24 cellular contexts compared by ENCODE assay signal in genomic region chr7:70674268-70675025, GRCh38.
DNase-seq lines count a peak whose midpoint lies in the region; ATAC-seq and TF ChIP-seq lines count a peak whose summit lies in the region.
"Had no signal": no experiment of that assay in that cellular context is flagged by ENCODE, and none has a peak within 500 bp of the region (broad histone marks: within the 10 kb centered on the region; RNA-seq: fewer than 3 reads in every experiment).

No MANE protein-coding gene starts in this region.

- H2BK120ac ChIP-seq in mesenchymal stem cell (ENCODE audit: low read depth, low read length), result no peak overlapping the region

- H3K27me3 Mint-ChIP-seq in GM23338 (ENCODE audit: insufficient read depth, low read depth, poor library complexity), result peaks cover 25% of the 10 kb centered on the region
- H3K27me3 Mint-ChIP-seq: activated naive CD8-positive, alpha-beta T cell treated with anti-CD3 and anti-CD28 coated beads for 36 hours; brain; CD4-positive, alpha-beta memory T cell; effector memory CD8-positive, alpha-beta T cell; IgD-negative memory B cell; stimulated activated naive B cell treated with anti-CD40 and anti-IgM and Interleukin-4, amounts not matched to agents 10 μg/mL and 1 μg/mL and 100 μg/mL, for 72 hours had no signal

- no peaks in the 10 kb centered on the region for H3K9me3 ChIP-seq in mesenchymal stem cell (ENCODE audit: control insufficient read depth, low read length)
- H3K9me3 ChIP-seq: esophagus muscularis mucosa, MG63, SJCRH30, thoracic aorta, vagina had no signal

- 76% methylated on average over 10 of the region's 10 CpGs for WGBS in mesenchymal stem cell

- no peaks in the 10 kb centered on the region for H3K9me2 ChIP-seq in GM23338 (ENCODE audit: insufficient read depth)

- no peak overlapping the region for H2AK5ac ChIP-seq in mesenchymal stem cell (ENCODE audit: low read length, severe bottlenecking)

- H3K27ac Mint-ChIP-seq in GM23338, result no peak overlapping the region
- H3K27ac Mint-ChIP-seq: activated naive CD8-positive, alpha-beta T cell treated with anti-CD3 and anti-CD28 coated beads for 36 hours; CD4-positive, alpha-beta memory T cell; IgD-negative memory B cell; stimulated activated naive B cell treated with anti-CD40 and anti-IgM and Interleukin-4, amounts not matched to agents 10 μg/mL and 1 μg/mL and 100 μg/mL, for 72 hours had no signal

- H3K4ac ChIP-seq in mesenchymal stem cell (ENCODE audit: low read depth in 1 of 2, low read length in 2 of 2), result no peak overlapping the region

- H3K4me1 ChIP-seq in GM23338 (ENCODE audit: insufficient read depth), result peaks cover 14% of the 10 kb centered on the region
- peaks cover 2% of the 10 kb centered on the region for H3K4me1 ChIP-seq in mesenchymal stem cell (ENCODE audit: control insufficient read depth, insufficient read depth, low read depth, low read length)
- H3K4me1 ChIP-seq: esophagus muscularis mucosa had no signal

- no peaks in the 10 kb centered on the region for H3K79me1 ChIP-seq in mesenchymal stem cell (replicated peaks; ENCODE audit: low read length, poor library complexity, severe bottlenecking)

- H3K9me3 Mint-ChIP-seq in GM23338, result no peaks in the 10 kb centered on the region; the same call in 2 of the 3 replicates
- H3K9me3 Mint-ChIP-seq: activated naive CD8-positive, alpha-beta T cell treated with anti-CD3 and anti-CD28 coated beads for 36 hours; brain; effector memory CD8-positive, alpha-beta T cell; IgD-negative memory B cell; stimulated activated naive B cell treated with anti-CD40 and anti-IgM and Interleukin-4, amounts not matched to agents 10 μg/mL and 1 μg/mL and 100 μg/mL, for 72 hours had no signal

- no peak overlapping the region for H3K14ac ChIP-seq in mesenchymal stem cell (ENCODE audit: low read length in 2 of 2)

- H3K23ac ChIP-seq in mesenchymal stem cell (ENCODE audit: low read length in 2 of 2), result no peak overlapping the region

- peak overlapping the region; percentile 15; the same call in 1 of the 2 replicates for H3K4me2 ChIP-seq in GM23338
- no peak overlapping the region for H3K4me2 ChIP-seq in mesenchymal stem cell (ENCODE audit: low read length, poor library complexity, severe bottlenecking)

- H3K4me3 Mint-ChIP-seq in GM23338, result no peak overlapping the region
- H3K4me3 Mint-ChIP-seq: activated naive CD8-positive, alpha-beta T cell treated with anti-CD3 and anti-CD28 coated beads for 36 hours; brain; CD4-positive, alpha-beta memory T cell; effector memory CD8-positive, alpha-beta T cell; IgD-negative memory B cell; stimulated activated naive B cell treated with anti-CD40 and anti-IgM and Interleukin-4, amounts not matched to agents 10 μg/mL and 1 μg/mL and 100 μg/mL, for 72 hours had no signal

- H3K79me2 ChIP-seq in GM23338 (replicated peaks; ENCODE audit: insufficient read depth), result no peaks in the 10 kb centered on the region

- TF ChIP-seq CTCF in GM23338 (conservative IDR thresholded peaks at IDR 0.05; ENCODE audit: low read depth in 2 of 2), result no peak

- no peak for ATAC-seq in GM23338
- ATAC-seq: effector memory CD8-positive, alpha-beta T cell; stimulated activated naive B cell treated with anti-CD40 and anti-IgM and Interleukin-4, amounts not matched to agents 10 μg/mL and 1 μg/mL and 100 μg/mL, for 72 hours had no signal

- intact Hi-C loops in head of caudate nucleus (cut with DNase I), result no loop called here

- no peak overlapping the region for H2BK12ac ChIP-seq in mesenchymal stem cell (ENCODE audit: low read length in 2 of 2)

- H4K8ac ChIP-seq in mesenchymal stem cell (ENCODE audit: low read length), result no peak overlapping the region

- H2BK15ac ChIP-seq in mesenchymal stem cell (ENCODE audit: low read depth, poor library complexity, severe bottlenecking), result no peak overlapping the region

- H3K27me3 ChIP-seq in GM23338 (ENCODE audit: insufficient read depth) (peaks cover 14% of the 10 kb centered on the region), mesenchymal stem cell (ENCODE audit: control insufficient read depth in 1 of 2, insufficient read depth in 1 of 2, low read length in 2 of 2) (no peaks in the 10 kb centered on the region)
- H3K27me3 ChIP-seq: esophagus muscularis mucosa, MG63, SJCRH30, vagina had no signal

- DNase-seq in GM23338 (ENCODE audit: low spot score) (no peak), NCI-H187 (lab: John Stamatoyannopoulos, UW) (peak; percentile 87 to 90), NCI-H748 (lab: John Stamatoyannopoulos, UW; ENCODE audit: unreplicated experiment) (peak; percentile 72), head of caudate nucleus (peak in 29 of 42 donors; percentile 13 to 76 (median 40)), KG1 (lab: John Stamatoyannopoulos, UW) (no peak), mesenchymal stem cell (no peak)
- no peak for DNase-seq in activated naive CD4-positive, alpha-beta T cell (lab: John Stamatoyannopoulos, UW)
- DNase-seq: activated CD4-positive, alpha-beta T cell treated with anti-CD3 and anti-CD28 coated beads, Interleukin-2, amount 50 U/mL, for 1 hour; activated naive CD8-positive, alpha-beta T cell treated with anti-CD3 and anti-CD28 coated beads for 36 hours; CD4-positive, alpha-beta memory T cell; effector memory CD8-positive, alpha-beta T cell; GF-D8; kidney glomerular epithelial cell; MG63; SJCRH30; stimulated activated CD4-positive, alpha-beta T cell treated with anti-CD3 and anti-CD28 coated beads, Interleukin-2, amount 100 ng/mL, for 48 hours; stimulated activated naive B cell treated with anti-CD40 and anti-IgM and Interleukin-4, amounts not matched to agents 10 μg/mL and 1 μg/mL and 100 μg/mL, for 72 hours; T-helper 2 cell had no signal

- H4K20me1 ChIP-seq in GM23338 (replicated peaks; ENCODE audit: insufficient read depth), result no peaks in the 10 kb centered on the region

- H3K4me3 ChIP-seq in GM23338 (no peak overlapping the region), mesenchymal stem cell (ENCODE audit: insufficient read depth in 1 of 2, low read depth in 1 of 2, low read length in 2 of 2) (no peak overlapping the region)
- H3K4me3 ChIP-seq: esophagus muscularis mucosa, MG63, SJCRH30, thoracic aorta, vagina had no signal

- peak overlapping the region; percentile 44; the same call in 1 of the 2 replicates for H2AFZ ChIP-seq in GM23338
- no peak overlapping the region for H2AFZ ChIP-seq in mesenchymal stem cell (ENCODE audit: low read depth, low read length)

- H4K91ac ChIP-seq in mesenchymal stem cell (ENCODE audit: low read length), result no peak overlapping the region

- peaks cover 14% of the 10 kb centered on the region for H3K4me1 Mint-ChIP-seq in GM23338

- H3K9ac ChIP-seq in mesenchymal stem cell (ENCODE audit: low read length), result no peak overlapping the region

- H3K36me3 ChIP-seq in GM23338 (ENCODE audit: insufficient read depth) (no peaks in the 10 kb centered on the region), mesenchymal stem cell (ENCODE audit: control insufficient read depth in 1 of 2, insufficient read depth in 2 of 2, low read depth in 1 of 2, low read length in 2 of 2) (no peaks in the 10 kb centered on the region)
- H3K36me3 ChIP-seq: esophagus muscularis mucosa, MG63, SJCRH30, thoracic aorta, vagina had no signal

- H3F3A ChIP-seq in GM23338 (replicated peaks; ENCODE audit: low read depth), result no peaks in the 10 kb centered on the region

- H3K18ac ChIP-seq in mesenchymal stem cell (ENCODE audit: low read depth in 1 of 2, low read length in 2 of 2), result no peak overlapping the region

- no peaks in the 10 kb centered on the region for H3K36me3 Mint-ChIP-seq in GM23338 (ENCODE audit: low read depth)
- H3K36me3 Mint-ChIP-seq: activated naive CD8-positive, alpha-beta T cell treated with anti-CD3 and anti-CD28 coated beads for 36 hours; CD4-positive, alpha-beta memory T cell had no signal

- H3K27ac ChIP-seq in GM23338 (ENCODE audit: low read depth), result no peak overlapping the region; the same call in 1 of the 2 replicates
- H3K27ac ChIP-seq in mesenchymal stem cell (ENCODE audit: low read length, poor library complexity, severe bottlenecking), result no peak overlapping the region
- H3K27ac ChIP-seq: esophagus muscularis mucosa, SJCRH30, thoracic aorta, vagina, VCaP had no signal

- H2BK5ac ChIP-seq in mesenchymal stem cell (ENCODE audit: low read depth, low read length, poor library complexity, severe bottlenecking), result no peak overlapping the region

TF ChIP-seq in GM23338, 12 proteins besides CTCF, POLR2A, EP300 and RAD21:
- TF ChIP-seq ETS1 (IDR thresholded peaks at IDR 0.05), result no peak
- no peak for TF ChIP-seq POLR2AphosphoS5 (IDR thresholded peaks at IDR 0.05; ENCODE audit: low read depth)
- TF ChIP-seq JUNB (IDR thresholded peaks at IDR 0.05; ENCODE audit: unreplicated experiment), result no peak
- no peak for TF ChIP-seq STAT1 (IDR thresholded peaks at IDR 0.05; ENCODE audit: unreplicated experiment)
- TF ChIP-seq NANOG (IDR thresholded peaks at IDR 0.05; ENCODE audit: borderline replicate concordance), result no peak
- no peak for TF ChIP-seq EZH2phosphoT487 (IDR thresholded peaks at IDR 0.05; ENCODE audit: unreplicated experiment)
TF ChIP-seq in GM23338: peak in this region for 0.

Comparison
In these comparisons a context has a peak if more than half of its experiments do, and no peak if none do; other contexts are left out.
1. DNase-seq: peak in NCI-H187 (2 of 2), NCI-H748 (single experiment) and head of caudate nucleus (29 of 42); none in GM23338 (single experiment), KG1 (single experiment), activated naive CD4-positive, alpha-beta T cell (0 of 4) and mesenchymal stem cell (single experiment).